Comparison of ENCODE assay signal across 13 cellular contexts in the genomic region with DNA sequence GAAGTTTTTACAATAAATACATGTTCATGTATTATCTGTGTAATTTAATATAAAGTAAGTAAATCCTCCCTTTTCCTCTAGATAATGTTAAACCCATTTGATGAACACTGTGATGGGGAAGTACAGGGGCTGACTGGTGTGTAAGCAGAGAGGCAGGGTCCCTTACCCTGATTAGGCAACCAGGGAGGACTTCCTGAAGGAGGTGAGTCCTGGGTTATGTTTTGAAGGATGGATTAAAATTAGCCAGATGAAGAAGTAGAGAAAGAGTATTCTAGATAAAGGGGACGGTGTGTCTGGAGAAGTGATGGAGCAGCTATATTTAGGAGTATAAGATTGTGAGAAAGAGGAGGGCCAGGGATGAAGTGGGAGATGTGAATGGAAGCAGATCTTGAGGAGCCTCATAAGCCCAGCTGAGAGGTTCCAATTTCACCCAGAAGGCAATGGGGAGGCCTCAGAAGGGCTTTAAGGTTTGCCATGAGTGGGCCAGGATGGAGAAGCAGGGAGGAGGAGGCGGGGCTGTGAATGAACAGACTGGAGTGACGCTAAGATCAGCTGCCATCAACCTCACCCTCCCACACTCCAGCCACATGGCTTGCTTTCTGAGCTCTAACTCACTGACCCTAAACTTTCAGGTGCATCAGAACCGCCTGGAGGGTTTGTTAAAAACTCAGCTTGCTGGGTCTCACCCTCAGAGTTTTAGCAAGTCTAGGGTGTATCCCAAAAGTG. TPM values are rescaled to one million over a fixed set of nuclear protein-coding genes. Genes with fewer than 3 reads are reported as not detected.
DNase-seq lines count a peak whose midpoint lies in the region; ATAC-seq, FAIRE-seq and TF ChIP-seq lines count a peak whose summit lies in the region.
"Had no signal": no experiment of that assay in that cellular context is flagged by ENCODE, and none has a peak within 500 bp of the region (broad histone marks: within the 10 kb centered on the region; RNA-seq: fewer than 3 reads in every experiment).

No MANE protein-coding gene starts in this region.

- H3K79me2 ChIP-seq in GM12878 (ENCODE audit: control insufficient read depth, insufficient read depth, low read length), result peaks cover 3% of the 10 kb centered on the region; the same call in 1 of the 2 replicates

- H3K27me3 Mint-ChIP-seq in stimulated activated memory B cell treated with anti-CD40 and anti-IgM and Interleukin-4, amounts not matched to agents 10 μg/mL and 1 μg/mL and 100 μg/mL, for 72 hours, result no peaks in the 10 kb centered on the region

- H3K36me3 Mint-ChIP-seq in stimulated activated memory B cell treated with anti-CD40 and anti-IgM and Interleukin-4, amounts not matched to agents 10 μg/mL and 1 μg/mL and 100 μg/mL, for 72 hours, result no peaks in the 10 kb centered on the region

- TF ChIP-seq CTCF in left ventricle myocardium inferior (IDR thresholded peaks at IDR 0.05; ENCODE audit: borderline replicate concordance) (no peak), heart left ventricle (IDR thresholded peaks at IDR 0.05) (no peak), GM12878 (IDR thresholded peaks at IDR 0.05 in 2 of 3, conservative IDR thresholded peaks at IDR 0.05 in 1 of 3; ENCODE audit: control insufficient read depth in 2 of 3, extremely low read depth in 1 of 3, insufficient read depth in 1 of 3, low read depth in 3 of 3, low read length in 3 of 3) (no peak)

- BruUV-seq in GM12878 (replicated peaks; lab: Mats Ljungman, UMichigan), result no TSS peak

- H2AFZ ChIP-seq in GM12878 (ENCODE audit: control insufficient read depth, low read depth, low read length), result peak overlapping the region; percentile 31; the same call in 1 of the 2 replicates

- DNase-seq in left ventricle myocardium inferior (no peak), heart left ventricle (no peak), GM12878 (ENCODE audit: low read depth, low spot score) (no peak), SK-N-DZ (ENCODE audit: low spot score) (no peak), EL (no peak), aorta (no peak)
- DNase-seq: Calu3, left lung, NCI-H1105 had no signal

- POLR2A ChIA-PET in GM12878 (lab: Charles Lee), result interaction anchor here (0.8 to 17.0 kb wide), 8 partner anchors 11 to 66 kb away, joined by 3 to 271 read pairs (median 8); partner anchors contain the start of genes E2F2 and ID3

- SMC1A ChIA-PET in GM12878 (lab: Charles Lee; ENCODE audit: uncharacterized antibody, unreplicated experiment), result interaction anchor here (1.3 to 19.7 kb wide), 10 partner anchors 8 to 65 kb away, joined by 3 to 419 read pairs (median 28); partner anchors contain the start of gene ID3

- RAD21 ChIA-PET in GM12878 (lab: Charles Lee; ENCODE audit: unreplicated experiment), result interaction anchor here (0.6 to 14.9 kb wide), 15 partner anchors 10 to 93 kb away, joined by 3 to 252 read pairs (median 14); partner anchors contain the start of gene ID3

- H3K9ac ChIP-seq in GM12878 (ENCODE audit: control insufficient read depth, insufficient read depth, low read length), result no peak overlapping the region

- peak; percentile 42 to 71; a peak in 3 of 4 replicates for TF ChIP-seq EP300 in GM12878 (IDR thresholded peaks at IDR 0.05; ENCODE audit: borderline replicate concordance in 1 of 2, control insufficient read depth in 1 of 2, low read depth in 2 of 2, low read length in 2 of 2)

- H3K4me2 ChIP-seq in GM12878 (ENCODE audit: control insufficient read depth, insufficient read depth), result peak overlapping the region; percentile 50

- H3K4me1 Mint-ChIP-seq in stimulated activated memory B cell treated with anti-CD40 and anti-IgM and Interleukin-4, amounts not matched to agents 10 μg/mL and 1 μg/mL and 100 μg/mL, for 72 hours, result peaks cover 87% of the 10 kb centered on the region

- no peak for FAIRE-seq in GM12878 (lab: Jason Lieb, UNC)

- H3K36me3 ChIP-seq in left ventricle myocardium inferior (no peaks in the 10 kb centered on the region), heart left ventricle (no peaks in the 10 kb centered on the region), GM12878 (ENCODE audit: control insufficient read depth in 2 of 2, insufficient read depth in 2 of 2, low read length in 1 of 2) (no peaks in the 10 kb centered on the region), aorta (ENCODE audit: control insufficient read depth in 1 of 2, insufficient read depth in 2 of 2, low read length in 1 of 2) (no peaks in the 10 kb centered on the region)
- H3K36me3 ChIP-seq: left lung had no signal

- CTCF ChIA-PET in GM12878 (lab: Yijun Ruan, JAX), result interaction anchor here (0.9 to 11.4 kb wide), 8 partner anchors 10 to 47 kb away, joined by 3 to 108 read pairs (median 8); partner anchors contain the start of gene ID3

- H3K27me3 ChIP-seq in left ventricle myocardium inferior (ENCODE audit: low read depth), result no peaks in the 10 kb centered on the region
- no peaks in the 10 kb centered on the region for H3K27me3 ChIP-seq in heart left ventricle
- no peaks in the 10 kb centered on the region for H3K27me3 ChIP-seq in GM12878 (replicated peaks in 1 of 2; ENCODE audit: control insufficient read depth in 2 of 2, insufficient read depth in 2 of 2, low read length in 1 of 2)
- no peaks in the 10 kb centered on the region for H3K27me3 ChIP-seq in aorta (ENCODE audit: control insufficient read depth in 1 of 2, insufficient read depth in 2 of 2, low read length in 1 of 2)
- H3K27me3 ChIP-seq: left lung had no signal

- H3K27ac ChIP-seq in left ventricle myocardium inferior (replicated peaks) (peak overlapping the region; percentile 48), heart left ventricle (no peak overlapping the region), GM12878 (ENCODE audit: control insufficient read depth, insufficient read depth) (peak overlapping the region; percentile 93), aorta (ENCODE audit: low read depth in 1 of 2, low read length in 2 of 2) (no peak overlapping the region)
- H3K27ac ChIP-seq: left lung, SK-N-MC had no signal

- H4K20me1 ChIP-seq in GM12878 (ENCODE audit: control insufficient read depth, insufficient read depth), result no peaks in the 10 kb centered on the region

- ATAC-seq in heart left ventricle (no peak), HG02973 (IDR thresholded peaks at IDR 0.05; ENCODE audit: unreplicated experiment) (peak; percentile 42), GM12878 (peak; percentile 65), aorta (ENCODE audit: low FRiP score) (no peak)
- ATAC-seq in stimulated activated memory B cell treated with anti-CD40 and anti-IgM and Interleukin-4, amounts not matched to agents 10 μg/mL and 1 μg/mL and 100 μg/mL, for 72 hours, result peak; percentile 71
- ATAC-seq: left lung had no signal

- H3K4me3 ChIP-seq in left ventricle myocardium inferior (no peak overlapping the region), heart left ventricle (no peak overlapping the region), GM12878 (no peak overlapping the region), aorta (ENCODE audit: low read length in 2 of 2) (no peak overlapping the region)
- H3K4me3 ChIP-seq: left lung, SK-N-MC, skin epidermis had no signal

- TF ChIP-seq POLR2A in heart left ventricle (IDR thresholded peaks at IDR 0.05) (no peak), GM12878 (IDR thresholded peaks at IDR 0.05; ENCODE audit: low read depth, low read length) (peak; percentile 50)

- H3K27ac Mint-ChIP-seq in stimulated activated memory B cell treated with anti-CD40 and anti-IgM and Interleukin-4, amounts not matched to agents 10 μg/mL and 1 μg/mL and 100 μg/mL, for 72 hours, result peak overlapping the region; percentile 94

- peaks cover 26% of the 10 kb centered on the region for H3K4me1 ChIP-seq in left ventricle myocardium inferior
- peaks cover 0 to 39% (median 14%) of the 10 kb centered on the region in 12 donors for H3K4me1 ChIP-seq in heart left ventricle
- peaks cover 69% of the 10 kb centered on the region for H3K4me1 ChIP-seq in GM12878 (ENCODE audit: control insufficient read depth, insufficient read depth, low read length)
- no peaks in the 10 kb centered on the region for H3K4me1 ChIP-seq in aorta (ENCODE audit: control insufficient read depth in 1 of 2, insufficient read depth in 2 of 2, low read length in 2 of 2)

- intact Hi-C loops in left ventricle myocardium inferior (cut with micrococcal nuclease), result no loop called here
- intact Hi-C loops in heart left ventricle (cut with DNase I), result loop anchor here in 1 of 10 donors (5.0 kb wide), 1 partner anchor 42 kb away; no protein-coding TSS in a partner anchor
- intact Hi-C loops in GM12878 (cut with micrococcal nuclease; ENCODE audit: unreplicated experiment), result loop anchor here (5.0 kb wide), 1 partner anchor 33 kb away; the partner anchor contains the start of gene ID3
- intact Hi-C loops in aorta (cut with DNase I), result no loop called here

- TF ChIP-seq RAD21 in GM12878 (IDR thresholded peaks at IDR 0.05; ENCODE audit: insufficient read depth, low read depth, low read length), result 0 out of 2 replicates have a peak, but pooled peaks have one; percentile 0

- H3K9me3 ChIP-seq in left ventricle myocardium inferior (replicated peaks) (no peaks in the 10 kb centered on the region), heart left ventricle (no peaks in the 10 kb centered on the region), GM12878 (replicated peaks; ENCODE audit: control insufficient read depth, insufficient read depth, low read length) (no peaks in the 10 kb centered on the region), aorta (ENCODE audit: control insufficient read depth, low read length) (no peaks in the 10 kb centered on the region)
- H3K9me3 ChIP-seq: left lung had no signal

- no peaks in the 10 kb centered on the region for H3K9me3 Mint-ChIP-seq in stimulated activated memory B cell treated with anti-CD40 and anti-IgM and Interleukin-4, amounts not matched to agents 10 μg/mL and 1 μg/mL and 100 μg/mL, for 72 hours

- WGBS in heart left ventricle, 4 donors, result 76 to 85% (median 80%) methylated on average over 4 of the region's 4 CpGs
- 7% methylated on average over 4 of the region's 4 CpGs for WGBS in GM12878 (ENCODE audit: insufficient coverage, insufficient replicate concordance, low lambda C conversion rate, missing lambda C conversion rate)
- WGBS in aorta, 2 donors, result 87 to 88% methylated on average over 4 of the region's 4 CpGs

- in situ Hi-C loops in GM12878 (cut with MboI), result loop anchor here (25.0 kb wide), 2 partner anchors 1422 to 1803 kb away; partner anchors contain the start of gene USP48

- peak overlapping the region; percentile 45 for H3K4me3 Mint-ChIP-seq in stimulated activated memory B cell treated with anti-CD40 and anti-IgM and Interleukin-4, amounts not matched to agents 10 μg/mL and 1 μg/mL and 100 μg/mL, for 72 hours

RNA-seq across cellular contexts. Expression of gene ID3, which starts 30.9 kb away (rescaled TPM):
- 75.2 TPM for total RNA-seq in left ventricle myocardium inferior
- total RNA-seq in heart left ventricle, result 100 to 1,000 TPM in 3 of 9 donors, 10 to 100 TPM in 6; 57.5 to 185 (median 91.0) TPM
- polyA plus RNA-seq in heart left ventricle, result 100 to 1,000 TPM in 1 of 2 donors, 10 to 100 TPM in 1; 55.3 to 153 TPM
- 69.8 and 72.4 TPM in 2 replicates for total RNA-seq in GM12878 (2013; cell fraction: nucleolus; rRNA removed)
- total RNA-seq in GM12878 (2014; rRNA removed), result 403 and 449 TPM in 2 replicates
- 129 and 136 TPM in 2 replicates for total RNA-seq in GM12878 (2014; rRNA removed; fragmentation: Illumina TruSeq; extraction: Trizol)
- 278 and 285 TPM in 2 replicates for total RNA-seq in GM12878 (2021)
- polyA plus RNA-seq in GM12878 (2011; ENCODE audit: low read depth), result 28.8 TPM
- polyA plus RNA-seq in GM12878 (2011; rRNA removed), result 33.6 and 44.0 TPM in 2 replicates
- polyA plus RNA-seq in GM12878 (2011; cell fraction: cytosol; rRNA removed), result 121 and 124 TPM in 2 replicates
- 76.0 and 85.6 TPM in 2 replicates for polyA plus RNA-seq in GM12878 (2011; cell fraction: nucleus; rRNA removed)
- 61.0 and 127 TPM in 2 replicates for polyA plus RNA-seq in GM12878 (2012)
- 44.0 and 122 TPM in 2 replicates for polyA plus RNA-seq in GM12878 (2014; fragmentation: Illumina TruSeq; extraction: Trizol)
- polyA plus RNA-seq in GM12878 (2014; fragmentation: Nextera tagmentation; extraction: Ambion mirVana), result 100 to 1,000 TPM in 1 of 2 experiments, 10 to 100 TPM in 1; 42.7 to 104 TPM
- polyA plus RNA-seq in GM12878 (2014; rRNA removed), result 389 and 394 TPM in 2 replicates
- 100 to 1,000 TPM; 459 to 475 TPM for polyA plus RNA-seq in GM12878 (2016; fragmentation: Nextera tagmentation; extraction: Ambion mirVana)
- polyA minus RNA-seq in GM12878 (2011; rRNA and poly(A)+ RNA removed), result 19.2 and 51.3 TPM in 2 replicates
- polyA minus RNA-seq in GM12878 (2011; cell fraction: cytosol; rRNA and poly(A)+ RNA removed), result 35.9 and 41.3 TPM in 2 replicates
- polyA minus RNA-seq in GM12878 (2011; cell fraction: nucleus; rRNA and poly(A)+ RNA removed), result 76.6 and 97.0 TPM in 2 replicates
- 79.5 and 102 TPM in 2 replicates for polyA plus RNA-seq in SK-N-DZ (2014; cell fraction: cytosol; rRNA removed)
- polyA plus RNA-seq in SK-N-DZ (2014; cell fraction: nucleus; rRNA removed), result 83.1 and 85.5 TPM in 2 replicates
- 100 to 1,000 TPM; 368 to 390 TPM for total RNA-seq in aorta
- 100 to 1,000 TPM; 349 to 603 TPM for polyA plus RNA-seq in aorta

RNA-seq across cellular contexts. Expression of gene E2F2, which starts 59.2 kb away (rescaled TPM):
- 0.16 TPM for total RNA-seq in left ventricle myocardium inferior
- 1 to 10 TPM in 1 of 9 donors, under 1 TPM in 7, not detected in 1; 0.07 to 2.7 (median 0.21) TPM for total RNA-seq in heart left ventricle
- polyA plus RNA-seq in heart left ventricle, result under 1 TPM; 0.04 to 0.12 TPM
- total RNA-seq in GM12878 (2013; cell fraction: nucleolus; rRNA removed), result 14.2 and 14.7 TPM in 2 replicates
- 23.7 and 24.6 TPM in 2 replicates for total RNA-seq in GM12878 (2014; rRNA removed)
- 13.4 and 14.7 TPM in 2 replicates for total RNA-seq in GM12878 (2014; rRNA removed; fragmentation: Illumina TruSeq; extraction: Trizol)
- total RNA-seq in GM12878 (2021), result 24.0 and 27.2 TPM in 2 replicates
- 3.7 TPM for polyA plus RNA-seq in GM12878 (2011; ENCODE audit: low read depth)
- 2.3 and 3.8 TPM in 2 replicates for polyA plus RNA-seq in GM12878 (2011; rRNA removed)
- polyA plus RNA-seq in GM12878 (2011; cell fraction: cytosol; rRNA removed), result 5.3 and 5.9 TPM in 2 replicates
- polyA plus RNA-seq in GM12878 (2011; cell fraction: nucleus; rRNA removed), result 6.6 and 13.6 TPM in 2 replicates
- polyA plus RNA-seq in GM12878 (2012), result 3.7 and 5.5 TPM in 2 replicates
- polyA plus RNA-seq in GM12878 (2014; fragmentation: Illumina TruSeq; extraction: Trizol), result 9.0 and 14.5 TPM in 2 replicates
- 1 to 10 TPM; 4.3 to 4.6 TPM for polyA plus RNA-seq in GM12878 (2014; fragmentation: Nextera tagmentation; extraction: Ambion mirVana)
- 10.4 and 12.2 TPM in 2 replicates for polyA plus RNA-seq in GM12878 (2014; rRNA removed)
- 10 to 100 TPM; 17.5 to 18.0 TPM for polyA plus RNA-seq in GM12878 (2016; fragmentation: Nextera tagmentation; extraction: Ambion mirVana)
- polyA minus RNA-seq in GM12878 (2011; rRNA and poly(A)+ RNA removed), result 6.4 and 10.4 TPM in 2 replicates
- 4.5 and 6.9 TPM in 2 replicates for polyA minus RNA-seq in GM12878 (2011; cell fraction: cytosol; rRNA and poly(A)+ RNA removed)
- polyA minus RNA-seq in GM12878 (2011; cell fraction: nucleus; rRNA and poly(A)+ RNA removed), result 4.4 and 8.8 TPM in 2 replicates
- 26.6 and 31.0 TPM in 2 replicates for polyA plus RNA-seq in SK-N-DZ (2014; cell fraction: cytosol; rRNA removed)
- polyA plus RNA-seq in SK-N-DZ (2014; cell fraction: nucleus; rRNA removed), result 19.0 and 22.7 TPM in 2 replicates
- total RNA-seq in aorta, result under 1 TPM; 0.42 to 0.96 TPM
- under 1 TPM in 1 of 2 donors, not detected in 1; 0.50 TPM for polyA plus RNA-seq in aorta

Comparison
In these comparisons a context has a peak if more than half of its experiments do, and no peak if none do; other contexts are left out.
1. H3K27ac ChIP-seq: peak in left ventricle myocardium inferior (single experiment) and GM12878 (single experiment); none in heart left ventricle (0 of 12) and aorta (0 of 2).
2. ATAC-seq: peak in HG02973 (single experiment), GM12878 (single experiment) and stimulated activated memory B cell treated with anti-CD40 and anti-IgM and Interleukin-4, amounts not matched to agents 10 μg/mL and 1 μg/mL and 100 μg/mL, for 72 hours (single experiment); none in heart left ventricle (0 of 4) and aorta (single experiment).